Comparison of ENCODE assay signal across 22 cellular contexts in genomic region chr7:127812540-127812939, GRCh38.
DNase-seq lines count a peak whose midpoint lies in the region; ATAC-seq and TF ChIP-seq lines count a peak whose summit lies in the region.
"Had no signal": no experiment of that assay in that cellular context is flagged by ENCODE, and none has a peak within 500 bp of the region (broad histone marks: within the 10 kb centered on the region; RNA-seq: fewer than 3 reads in every experiment).

No MANE protein-coding gene starts in this region.

- intact Hi-C loops in upper lobe of right lung (cut with DNase I) = no loop called here

- TF ChIP-seq CTCF in cardiac muscle cell (IDR thresholded peaks at IDR 0.05; ENCODE audit: low read depth, low read length) (no peak), right atrium auricular region (IDR thresholded peaks at IDR 0.05) (no peak), lung (IDR thresholded peaks at IDR 0.05; ENCODE audit: control extremely low read depth, extremely low read depth) (no peak), upper lobe of right lung (IDR thresholded peaks at IDR 0.05) (no peak)

- H3K36me3 ChIP-seq in cardiac muscle cell (no peaks in the 10 kb centered on the region), right atrium auricular region (no peaks in the 10 kb centered on the region), lung (ENCODE audit: control insufficient read depth in 2 of 2, insufficient read depth in 2 of 2, low read length in 2 of 2) (peaks cover 5 to 7% of the 10 kb centered on the region in 2 donors), upper lobe of right lung (peaks cover 15% of the 10 kb centered on the region)

- no peaks in the 10 kb centered on the region for H3K27me3 ChIP-seq in cardiac muscle cell
- no peaks in the 10 kb centered on the region for H3K27me3 ChIP-seq in right atrium auricular region
- H3K27me3 ChIP-seq in lung (ENCODE audit: control insufficient read depth, insufficient read depth) = no peaks in the 10 kb centered on the region
- H3K27me3 ChIP-seq in upper lobe of right lung = no peaks in the 10 kb centered on the region

- H3K9me3 ChIP-seq in cardiac muscle cell (ENCODE audit: low read depth) = no peaks in the 10 kb centered on the region
- no peaks in the 10 kb centered on the region for H3K9me3 ChIP-seq in right atrium auricular region
- H3K9me3 ChIP-seq in lung (ENCODE audit: control insufficient read depth in 2 of 2, insufficient read depth in 1 of 2, low read length in 1 of 2) = no peaks in the 10 kb centered on the region
- H3K9me3 ChIP-seq in upper lobe of right lung = no peaks in the 10 kb centered on the region

- H3K27ac ChIP-seq in cardiac muscle cell = peak overlapping the region; percentile 6
- no peak overlapping the region for H3K27ac ChIP-seq in right atrium auricular region
- H3K27ac ChIP-seq in cingulate gyrus (ENCODE audit: low read depth, low read length) = peak overlapping the region; percentile 15
- no peak overlapping the region for H3K27ac ChIP-seq in lung (ENCODE audit: low read depth in 1 of 2, low read length in 1 of 2)
- no peak overlapping the region for H3K27ac ChIP-seq in upper lobe of right lung
- H3K27ac ChIP-seq: 22Rv1, C4-2B, HL-60 had no signal

- ATAC-seq in lung (ENCODE audit: insufficient read depth, low FRiP score) (peak; percentile 50), upper lobe of right lung (peak; percentile 77), GM18520 (IDR thresholded peaks at IDR 0.05; ENCODE audit: unreplicated experiment) (no peak)

- no peak overlapping the region for H3K4me3 ChIP-seq in cardiac muscle cell
- no peak overlapping the region for H3K4me3 ChIP-seq in right atrium auricular region
- no peak overlapping the region for H3K4me3 ChIP-seq in lung
- no peak overlapping the region for H3K4me3 ChIP-seq in upper lobe of right lung

- H3K4me1 ChIP-seq in cardiac muscle cell (ENCODE audit: low read depth) (peaks cover 18% of the 10 kb centered on the region), right atrium auricular region (peaks cover 0 to 15% of the 10 kb centered on the region in 2 donors), lung (ENCODE audit: control insufficient read depth in 2 of 2, insufficient read depth in 2 of 2, low read length in 2 of 2) (peaks cover 0 to 3% of the 10 kb centered on the region in 2 donors), upper lobe of right lung (peaks cover 9% of the 10 kb centered on the region)

- DNase-seq in cardiac muscle cell (ENCODE audit: low read depth in 1 of 2, low spot score in 1 of 2) (peak in 1 of 2 donors; percentile 27), right atrium auricular region (ENCODE audit: low spot score) (no peak), lung (ENCODE audit: low spot score) (no peak), upper lobe of right lung (no peak), NCI-H2227 (lab: John Stamatoyannopoulos, UW; ENCODE audit: unreplicated experiment) (no peak)
- no peak for DNase-seq in stimulated activated CD4-positive, alpha-beta T cell treated with anti-CD3 and anti-CD28 coated beads, Interleukin-4, amount 100 ng/mL, for 1 hour
- DNase-seq: AML-193, DND-41, HCEC 1CT, NCI-H1092, NCI-H1436 treated with DMSO at 0.1 percent for 48 hours, NCI-H2029, NCI-H2227 treated with DMSO at 0.1 percent for 48 hours, NCI-H510A treated with DMSO at 0.1 percent for 48 hours, NCI-H82, OCI-M1, SIG-M5 had no signal

- WGBS in lung, 2 donors = 64 to 82% methylated on average over 3 of the region's 3 CpGs

Comparison
In these comparisons a context has a peak if more than half of its experiments do, and no peak if none do; other contexts are left out.
1. H3K27ac ChIP-seq: peak in cardiac muscle cell (single experiment) and cingulate gyrus (single experiment); none in right atrium auricular region (0 of 2), lung (0 of 2) and upper lobe of right lung (single experiment).